ENCODE assay signal across 22 cellular contexts in genomic region chr13:106117640-106118039, GRCh38.
"Had no signal": no experiment of that assay in that cellular context is flagged by ENCODE, and none has a peak within 500 bp of the region (broad histone marks: within the 10 kb centered on the region; RNA-seq: fewer than 3 reads in every experiment).

No MANE protein-coding gene starts in this region.

- H3K27me3 ChIP-seq: colonic mucosa, ovary, suprapubic skin, transverse colon, vagina had no signal

- H3K4me1 ChIP-seq: colonic mucosa, psoas muscle, transverse colon had no signal

- DNase-seq: colonic mucosa; effector CD8-positive, alpha-beta T cell; erythroblast; hypothalamus; mesendoderm; midbrain; naive thymus-derived CD4-positive, alpha-beta T cell; nucleus accumbens; ovary; posterior cingulate gyrus; psoas muscle; right cardiac atrium; stimulated activated CD4-positive, alpha-beta T cell treated with anti-CD3 and anti-CD28 coated beads, Interleukin-15, amount 100 ng/mL, for 24 hours; stimulated activated CD4-positive, alpha-beta T cell treated with anti-CD3 and anti-CD28 coated beads, Interleukin-2, amount 100 ng/mL, for 48 hours; stimulated activated naive B cell treated with anti-CD40 and anti-IgM and Interleukin-4, amounts not matched to agents 10 μg/mL and 1 μg/mL and 100 μg/mL, for 72 hours; stimulated activated naive CD8-positive, alpha-beta T cell treated with anti-CD3 and anti-CD28 coated beads, Interleukin-15, amount 100 ng/mL, for 72 hours; transverse colon had no signal

- H3K36me3 ChIP-seq: colonic mucosa, ovary, suprapubic skin, transverse colon, vagina had no signal

- FAIRE-seq: frontal cortex, keratinocyte had no signal

- H3K9me3 ChIP-seq: colonic mucosa, ovary, psoas muscle, suprapubic skin, transverse colon, vagina had no signal

- H3K27ac ChIP-seq: colonic mucosa, ovary, psoas muscle, skin epidermis, suprapubic skin, transverse colon, vagina had no signal

- H3K4me3 ChIP-seq: colonic mucosa, ovary, psoas muscle, skin epidermis, suprapubic skin, transverse colon, vagina had no signal

- ATAC-seq: naive thymus-derived CD4-positive, alpha-beta T cell; psoas muscle; right cardiac atrium; stimulated activated naive B cell treated with anti-CD40 and anti-IgM and Interleukin-4, amounts not matched to agents 10 μg/mL and 1 μg/mL and 100 μg/mL, for 72 hours; stimulated activated naive CD8-positive, alpha-beta T cell treated with anti-CD3 and anti-CD28 coated beads, Interleukin-15, amount 100 ng/mL, for 72 hours had no signal
